Comparison of ENCODE assay signal across 21 cellular contexts in genomic region chr9:26756881-26757280, GRCh38.
"Had no signal": no experiment of that assay in that cellular context is flagged by ENCODE, and none has a peak within 500 bp of the region (broad histone marks: within the 10 kb centered on the region; RNA-seq: fewer than 3 reads in every experiment).

No MANE protein-coding gene starts in this region.

- H3K4me1 Mint-ChIP-seq: memory B cell; naive thymus-derived CD8-positive, alpha-beta T cell; nephron; stimulated activated naive B cell treated with anti-CD40 and anti-IgM and Interleukin-4, amounts not matched to agents 10 μg/mL and 1 μg/mL and 100 μg/mL, for 72 hours had no signal

- H3K4me3 Mint-ChIP-seq: memory B cell; naive thymus-derived CD8-positive, alpha-beta T cell; nephron; neural crest cell; stimulated activated naive B cell treated with anti-CD40 and anti-IgM and Interleukin-4, amounts not matched to agents 10 μg/mL and 1 μg/mL and 100 μg/mL, for 72 hours had no signal

- H3K9me3 Mint-ChIP-seq: memory B cell; stimulated activated naive B cell treated with anti-CD40 and anti-IgM and Interleukin-4, amounts not matched to agents 10 μg/mL and 1 μg/mL and 100 μg/mL, for 72 hours had no signal

- H3K36me3 Mint-ChIP-seq: memory B cell; naive thymus-derived CD8-positive, alpha-beta T cell; stimulated activated naive B cell treated with anti-CD40 and anti-IgM and Interleukin-4, amounts not matched to agents 10 μg/mL and 1 μg/mL and 100 μg/mL, for 72 hours had no signal

- H3K27ac Mint-ChIP-seq: memory B cell; nephron; stimulated activated naive B cell treated with anti-CD40 and anti-IgM and Interleukin-4, amounts not matched to agents 10 μg/mL and 1 μg/mL and 100 μg/mL, for 72 hours had no signal

- DNase-seq: hippocampal formation; kidney; left colon; left lung; lower lobe of right lung; naive thymus-derived CD8-positive, alpha-beta T cell; pancreas; psoas muscle; right lobe of liver; stimulated activated CD4-positive, alpha-beta T cell treated with anti-CD3 and anti-CD28 coated beads, Interleukin-1b, Interleukin-23, amount 100 ng/mL, for 48 hours; stimulated activated CD4-positive, alpha-beta T cell treated with anti-CD3 and anti-CD28 coated beads, Interleukin-2, amount 100 ng/mL, for 48 hours; stimulated activated naive B cell treated with anti-CD40 and anti-IgM and Interleukin-4, amounts not matched to agents 10 μg/mL and 1 μg/mL and 100 μg/mL, for 72 hours; stimulated activated naive CD8-positive, alpha-beta T cell treated with anti-CD3 and anti-CD28 coated beads, Interleukin-15, Interleukin-2, amounts not matched to agents 100 U/mL and 50 U/mL, for 24 hours; stomach; testis; thyroid gland; trophoblast cell; upper lobe of right lung had no signal
